Comparison of ENCODE assay signal across 11 cellular contexts in the genomic region with DNA sequence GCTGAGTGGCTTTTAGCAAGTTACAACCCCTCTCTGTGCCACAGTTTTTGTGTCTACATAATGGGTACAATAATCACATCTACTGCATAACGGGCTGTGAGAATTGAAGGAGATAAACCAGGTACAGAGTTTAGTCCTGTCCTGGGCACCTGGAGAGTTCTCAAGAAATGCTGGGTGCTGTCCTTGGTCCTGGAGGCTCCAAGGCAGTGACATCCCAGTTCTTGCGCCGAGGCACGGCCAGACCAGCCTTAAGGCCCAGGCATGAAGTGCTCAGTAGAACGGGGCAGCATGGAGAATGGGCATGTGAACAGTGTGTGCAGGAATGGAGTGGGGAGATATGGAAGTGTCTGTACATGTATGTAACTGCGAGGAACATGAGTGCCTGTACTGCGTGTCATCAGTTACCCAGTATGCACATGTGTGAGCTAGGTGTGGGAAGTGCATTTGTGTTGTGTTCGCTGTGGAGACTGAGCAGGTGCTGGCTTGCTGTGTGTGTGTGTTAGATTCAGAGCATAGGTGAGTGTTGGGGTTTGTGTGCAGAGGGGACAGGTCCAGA. TPM values are rescaled to one million over a fixed set of nuclear protein-coding genes. Genes with fewer than 3 reads are reported as not detected.
DNase-seq lines count a peak whose midpoint lies in the region; ATAC-seq and TF ChIP-seq lines count a peak whose summit lies in the region.
"Had no signal": no experiment of that assay in that cellular context is flagged by ENCODE, and none has a peak within 500 bp of the region (broad histone marks: within the 10 kb centered on the region; RNA-seq: fewer than 3 reads in every experiment).

No MANE protein-coding gene starts in this region.

- intact Hi-C loops in esophagus muscularis mucosa (cut with DNase I) = no loop called here

- no peaks in the 10 kb centered on the region for H3K36me3 ChIP-seq in esophagus muscularis mucosa

- H3K4me1 ChIP-seq in esophagus muscularis mucosa = peaks cover 0 to under 1% (median 0%) of the 10 kb centered on the region in 4 donors

- H3K4me3 ChIP-seq in LNCaP clone FGC (ENCODE audit: low read depth, low read length) = no peak overlapping the region
- H3K4me3 ChIP-seq in astrocyte of the cerebellum (ENCODE audit: low read depth, low read length) = no peak overlapping the region
- H3K4me3 ChIP-seq in esophagus muscularis mucosa = no peak overlapping the region

- ATAC-seq in GM18858 (IDR thresholded peaks at IDR 0.05; ENCODE audit: unreplicated experiment) = no peak
- ATAC-seq in HG03135 (IDR thresholded peaks at IDR 0.05; ENCODE audit: unreplicated experiment) = no peak

- DNase-seq in ELF-1 (ENCODE audit: low read depth, low spot score) = peak; percentile 62
- DNase-seq in LNCaP clone FGC (ENCODE audit: low read depth) = peak; percentile 32
- peak; percentile 15 for DNase-seq in astrocyte of the cerebellum (ENCODE audit: low read depth)
- DNase-seq in iris pigment epithelial cell (ENCODE audit: low read depth) = peak; percentile 50
- no peak for DNase-seq in esophagus muscularis mucosa (ENCODE audit: extremely low spot score)
- no peak for DNase-seq in SKM-1 (lab: John Stamatoyannopoulos, UW; ENCODE audit: unreplicated experiment)
- DNase-seq: NCI-H2081 treated with DMSO at 0.1 percent for 48 hours, SHP77 treated with DMSO at 0.1 percent for 48 hours had no signal

- in situ Hi-C loops in astrocyte of the cerebellum (cut with HindIII; ENCODE audit: low sequenced_read_pairs) = loop anchor here (5.0 kb wide), 2 partner anchors 67 to 98 kb away; no protein-coding TSS in a partner anchor

- TF ChIP-seq EP300 in esophagus muscularis mucosa (IDR thresholded peaks at IDR 0.05) = no peak

- no peak overlapping the region for H3K27ac ChIP-seq in esophagus muscularis mucosa (replicated peaks in 1 of 4)
- H3K27ac ChIP-seq: epithelial cell of prostate had no signal

- peaks cover 0 to 72% (median 2%) of the 10 kb centered on the region in 4 donors for H3K27me3 ChIP-seq in esophagus muscularis mucosa

- H3K9me3 ChIP-seq in esophagus muscularis mucosa = no peaks in the 10 kb centered on the region

- TF ChIP-seq CTCF in LNCaP clone FGC (IDR thresholded peaks at IDR 0.05; ENCODE audit: control insufficient read depth, extremely low read depth, insufficient read depth) (no peak), astrocyte of the cerebellum (IDR thresholded peaks at IDR 0.05; ENCODE audit: low read depth, low read length, missing control alignments) (no peak), esophagus muscularis mucosa (IDR thresholded peaks at IDR 0.05) (no peak)

- TF ChIP-seq POLR2A in esophagus muscularis mucosa (IDR thresholded peaks at IDR 0.05; ENCODE audit: low read depth) = no peak

- WGBS in esophagus muscularis mucosa = 41% methylated on average over 8 of the region's 8 CpGs

RNA-seq across cellular contexts. Expression of a gene that starts 6.3 kb away (rescaled TPM):
- total RNA-seq in esophagus muscularis mucosa = not detected

Comparison
In these comparisons a context has a peak if more than half of its experiments do, and no peak if none do; other contexts are left out.
1. DNase-seq: peak in ELF-1 (single experiment), LNCaP clone FGC (single experiment), astrocyte of the cerebellum (single experiment) and iris pigment epithelial cell (single experiment); none in esophagus muscularis mucosa (single experiment) and SKM-1 (single experiment).